ENCODE assay signal across 18 cellular contexts in genomic region chr15:43095708-43096347, GRCh38. TPM values are rescaled to one million over a fixed set of nuclear protein-coding genes. Genes with fewer than 3 reads are reported as not detected.
DNase-seq lines count a peak whose midpoint lies in the region; ATAC-seq, FAIRE-seq and TF ChIP-seq lines count a peak whose summit lies in the region.
"Had no signal": no experiment of that assay in that cellular context is flagged by ENCODE, and none has a peak within 500 bp of the region (broad histone marks: within the 10 kb centered on the region; RNA-seq: fewer than 3 reads in every experiment).

No MANE protein-coding gene starts in this region.

- CTCF ChIA-PET in K562 (lab: Yijun Ruan, JAX; ENCODE audit: low intra/inter-chr PET ratio), result no interaction called here

- H3K9ac ChIP-seq in K562 (ENCODE audit: insufficient read depth in 1 of 2, low read depth in 2 of 2, low read length in 2 of 2), result no peak overlapping the region; a peak in 1 of 4 replicates

- H3K36me3 ChIP-seq in K562 (ENCODE audit: control insufficient read depth, insufficient read depth, low read length) (peaks cover 48% of the 10 kb centered on the region), small intestine (ENCODE audit: control insufficient read depth in 2 of 2, insufficient read depth in 2 of 2, low read length in 2 of 2) (no peaks in the 10 kb centered on the region)

- H3K9me1 ChIP-seq in K562 (ENCODE audit: control insufficient read depth, insufficient read depth, low read length), result no peaks in the 10 kb centered on the region

- peak overlapping the region; percentile 34; the same call in 1 of the 2 replicates for H3K4me2 ChIP-seq in K562 (ENCODE audit: insufficient read depth, low read length)

- TF ChIP-seq CTCF in K562 (IDR thresholded peaks at IDR 0.05 in 2 of 3, conservative IDR thresholded peaks at IDR 0.05 in 1 of 3; ENCODE audit: insufficient read depth in 2 of 3, low read depth in 1 of 3, low read length in 3 of 3), result no peak
- TF ChIP-seq CTCF in fibroblast of pulmonary artery (IDR thresholded peaks at IDR 0.05; ENCODE audit: low read length, missing control alignments), result no peak

- POLR2A ChIA-PET in K562 (lab: Yijun Ruan, JAX), result no interaction called here

- H3K4me1 ChIP-seq in K562 (replicated peaks in 1 of 2; ENCODE audit: control insufficient read depth in 2 of 2, insufficient read depth in 2 of 2, low read length in 2 of 2) (peaks cover 11 to 27% of the 10 kb centered on the region in 2 experiments), small intestine (ENCODE audit: control insufficient read depth in 2 of 2, insufficient read depth in 1 of 2, low read depth in 1 of 2, low read length in 1 of 2) (no peaks in the 10 kb centered on the region)

- H3K4me3 ChIP-seq in K562, result no peak overlapping the region
- no peak overlapping the region for H3K4me3 ChIP-seq in fibroblast of pulmonary artery (replicated peaks; ENCODE audit: low read depth, low read length)
- H3K4me3 ChIP-seq in small intestine (ENCODE audit: low read depth in 1 of 2, low read length in 2 of 2), result no peak overlapping the region
- H3K4me3 ChIP-seq: esophagus squamous epithelium, upper lobe of left lung had no signal

- FAIRE-seq in H54 (lab: Jason Lieb, UNC), result peak; percentile 15
- FAIRE-seq in K562 (lab: Jason Lieb, UNC), result no peak
- no peak for FAIRE-seq in small intestine (lab: Jason Lieb, UNC)
- FAIRE-seq: TTC549 had no signal

- 47% methylated on average over 5 of the region's 8 CpGs for WGBS in K562 (ENCODE audit: insufficient coverage, low coverage, missing lambda C conversion rate)
- 86 to 90% (median 90%) methylated on average over 8 of the region's 8 CpGs for WGBS in small intestine, 3 donors

- TF ChIP-seq POLR2A in H54 (IDR thresholded peaks at IDR 0.05; ENCODE audit: low read depth, low read length) (no peak), K562 (conservative IDR thresholded peaks at IDR 0.05) (no peak)

- H4K20me1 ChIP-seq in K562 (replicated peaks; ENCODE audit: control insufficient read depth, insufficient read depth, low read length), result no peaks in the 10 kb centered on the region

- H2AFZ ChIP-seq in K562 (ENCODE audit: low read depth, low read length), result no peak overlapping the region

- H3K27ac ChIP-seq in K562 (ENCODE audit: extremely low read depth, low read depth, low read length), result peak overlapping the region; percentile 50; the same call in 2 of the 3 replicates
- H3K27ac ChIP-seq in small intestine (ENCODE audit: low read depth in 1 of 2, low read length in 1 of 2), result no peak overlapping the region
- H3K27ac ChIP-seq: upper lobe of left lung had no signal

- in situ Hi-C loops in K562 (cut with MboI), result no loop called here

- DNase-seq in EH (ENCODE audit: low read depth) (peak; percentile 59), H54 (ENCODE audit: insufficient read length, low spot score) (no peak), K562 (ENCODE audit: extremely low read depth in 1 of 4, low spot score in 3 of 4) (no peak), fibroblast of pulmonary artery (ENCODE audit: low read depth) (peak; percentile 25), small intestine (no peak), ecto neural progenitor cell (ENCODE audit: low spot score) (no peak), iPS-NIHi7 (ENCODE audit: extremely low spot score) (no peak)
- DNase-seq: activated CD8-positive, alpha-beta memory T cell treated with anti-CD3 and anti-CD28 coated beads, Interleukin-2, amount 50 U/mL, for 48 hours; activated naive CD4-positive, alpha-beta T cell treated with anti-CD3 and anti-CD28 coated beads, Interleukin-2, amount 10 ng/mL, durations not matched to agents 7 days and 5 days; AML-193; esophagus squamous epithelium; KBM-7; naive thymus-derived CD8-positive, alpha-beta T cell; NCI-H2029; NCI-H510A treated with DMSO at 0.1 percent for 48 hours; stimulated activated CD4-positive, alpha-beta T cell treated with anti-CD3 and anti-CD28 coated beads, Interleukin-2, amount 100 ng/mL, for 24 hours; upper lobe of left lung had no signal

- H3K79me2 ChIP-seq in K562 (ENCODE audit: control insufficient read depth, insufficient read depth, low read length), result peaks cover 86% of the 10 kb centered on the region

- H3K27me3 ChIP-seq in K562 (ENCODE audit: control insufficient read depth in 2 of 2, insufficient read depth in 2 of 2, low read length in 2 of 2) (no peaks in the 10 kb centered on the region), small intestine (ENCODE audit: control insufficient read depth in 2 of 2, insufficient read depth in 2 of 2, low read length in 2 of 2) (no peaks in the 10 kb centered on the region)
- H3K27me3 ChIP-seq: esophagus squamous epithelium, upper lobe of left lung had no signal

- H3K9me3 ChIP-seq in K562 (replicated peaks; ENCODE audit: control insufficient read depth, insufficient read depth, low read depth, low read length) (no peaks in the 10 kb centered on the region), small intestine (ENCODE audit: control insufficient read depth, low read depth) (no peaks in the 10 kb centered on the region)
- H3K9me3 ChIP-seq: esophagus squamous epithelium, upper lobe of left lung had no signal

- TF ChIP-seq RAD21 in K562 (CRISPR knock-in tag; conservative IDR thresholded peaks at IDR 0.05 in 1 of 2, IDR thresholded peaks at IDR 0.05 in 1 of 2), result no peak

- no TSS peak for BruUV-seq in K562 (replicated peaks; lab: Mats Ljungman, UMichigan)

- no peak for TF ChIP-seq EP300 in K562 (IDR thresholded peaks at IDR 0.05; ENCODE audit: low read length)

- peak; percentile 37 for ATAC-seq in K562
- ATAC-seq: naive thymus-derived CD8-positive, alpha-beta T cell had no signal

- intact Hi-C loops in K562 (cut with micrococcal nuclease), result no loop called here

TF ChIP-seq in K562, 482 proteins besides CTCF, POLR2A, EP300 and RAD21:
- TF ChIP-seq CBFA2T3 (IDR thresholded peaks at IDR 0.05) (no peak), ZNF639 (CRISPR knock-in tag; conservative IDR thresholded peaks at IDR 0.05 in 1 of 2, IDR thresholded peaks at IDR 0.05 in 1 of 2) (0 out of 4 replicates have a peak, but pooled peaks of 1 of the 2 experiments have one; percentile 13), NFE2 (IDR thresholded peaks at IDR 0.05; ENCODE audit: low read depth) (no peak), TAF15 (IDR thresholded peaks at IDR 0.05; ENCODE audit: low read depth, low read length) (no peak), CEBPG (CRISPR knock-in tag; IDR thresholded peaks at IDR 0.05) (no peak), CEBPG (tag; conservative IDR thresholded peaks at IDR 0.05 in 1 of 2, IDR thresholded peaks at IDR 0.05 in 1 of 2) (0 out of 4 replicates have a peak, but pooled peaks of 1 of the 2 experiments have one; percentile 16), ADNP (tag; IDR thresholded peaks at IDR 0.05) (0 out of 2 replicates have a peak, but pooled peaks have one; percentile 22)
TF ChIP-seq in K562: peak in this region for 3.

RNA-seq across cellular contexts. Expression of gene UBR1, which starts 10.0 kb away (rescaled TPM):
- total RNA-seq in K562 (2011; cell fraction: chromatin; rRNA removed; ENCODE audit: low replicate concordance), result 44.9 and 175 TPM in 2 replicates
- total RNA-seq in K562 (2011; cell fraction: nucleolus; rRNA removed), result 23.3 and 24.9 TPM in 2 replicates
- 47.1 and 58.6 TPM in 2 replicates for total RNA-seq in K562 (2011; cell fraction: nucleoplasm; rRNA removed)
- total RNA-seq in K562 (2014; rRNA removed) (15.3 and 20.9 TPM in 2 replicates), K562 (2014; rRNA removed; fragmentation: Illumina TruSeq; extraction: Trizol) (30.7 and 32.8 TPM in 2 replicates), K562 (2015; rRNA removed; fragmentation: Illumina TruSeq; extraction: Trizol) (23.6 and 28.6 TPM in 2 replicates), K562 (2021) (21.2 and 24.0 TPM in 2 replicates)
- polyA plus RNA-seq in K562 (2011; rRNA removed) (10.6 and 15.7 TPM in 2 replicates), K562 (2014; fragmentation: Illumina TruSeq; extraction: Trizol) (10.8 and 14.2 TPM in 2 replicates), K562 (2014; fragmentation: Nextera tagmentation; extraction: Ambion mirVana) (1 to 10 TPM; 5.8 to 7.1 TPM), K562 (2014; rRNA removed) (10.8 and 11.6 TPM in 2 replicates), small intestine (1 to 10 TPM; 4.3 to 7.4 (median 5.4) TPM)
- polyA plus RNA-seq in K562 (2011; cell fraction: cytosol; rRNA removed), result 2.7 and 4.1 TPM in 2 replicates
- 11.4 and 13.6 TPM in 2 replicates for polyA plus RNA-seq in K562 (2011; cell fraction: nucleus; rRNA removed)
- 7.8 and 9.5 TPM in 2 replicates for polyA plus RNA-seq in K562 (2012)
- polyA minus RNA-seq in K562 (2011; rRNA and poly(A)+ RNA removed), result 39.0 and 48.8 TPM in 2 replicates
- polyA minus RNA-seq in K562 (2011; cell fraction: cytosol; rRNA and poly(A)+ RNA removed), result 16.3 and 21.1 TPM in 2 replicates
- polyA minus RNA-seq in K562 (2011; cell fraction: nucleus; rRNA and poly(A)+ RNA removed), result 47.7 and 61.1 TPM in 2 replicates

RNA-seq across cellular contexts. Expression of gene TMEM62, which starts 37.6 kb away (rescaled TPM):
- total RNA-seq in K562 (2011; cell fraction: chromatin; rRNA removed; ENCODE audit: low replicate concordance), result 31.6 and 73.3 TPM in 2 replicates
- 19.7 and 20.0 TPM in 2 replicates for total RNA-seq in K562 (2011; cell fraction: nucleolus; rRNA removed)
- 36.1 and 40.1 TPM in 2 replicates for total RNA-seq in K562 (2011; cell fraction: nucleoplasm; rRNA removed)
- total RNA-seq in K562 (2014; rRNA removed), result 13.8 and 14.2 TPM in 2 replicates
- total RNA-seq in K562 (2014; rRNA removed; fragmentation: Illumina TruSeq; extraction: Trizol), result 15.7 and 19.8 TPM in 2 replicates
- total RNA-seq in K562 (2015; rRNA removed; fragmentation: Illumina TruSeq; extraction: Trizol), result 16.6 and 16.9 TPM in 2 replicates
- total RNA-seq in K562 (2021), result 10.6 and 11.9 TPM in 2 replicates
- polyA plus RNA-seq in K562 (2011; rRNA removed), result 7.3 and 10.6 TPM in 2 replicates
- polyA plus RNA-seq in K562 (2011; cell fraction: cytosol; rRNA removed), result 4.7 and 7.6 TPM in 2 replicates
- 9.2 and 11.6 TPM in 2 replicates for polyA plus RNA-seq in K562 (2011; cell fraction: nucleus; rRNA removed)
- 7.0 and 9.6 TPM in 2 replicates for polyA plus RNA-seq in K562 (2012)
- 13.8 and 14.4 TPM in 2 replicates for polyA plus RNA-seq in K562 (2014; fragmentation: Illumina TruSeq; extraction: Trizol)
- 1 to 10 TPM; 4.4 to 6.6 TPM for polyA plus RNA-seq in K562 (2014; fragmentation: Nextera tagmentation; extraction: Ambion mirVana)
- polyA plus RNA-seq in K562 (2014; rRNA removed), result 8.5 and 11.1 TPM in 2 replicates
- polyA minus RNA-seq in K562 (2011; rRNA and poly(A)+ RNA removed), result 12.9 and 17.0 TPM in 2 replicates
- 3.0 and 3.4 TPM in 2 replicates for polyA minus RNA-seq in K562 (2011; cell fraction: cytosol; rRNA and poly(A)+ RNA removed)
- polyA minus RNA-seq in K562 (2011; cell fraction: nucleus; rRNA and poly(A)+ RNA removed), result 11.6 and 12.4 TPM in 2 replicates
- 10 to 100 TPM; 21.3 to 34.0 (median 26.5) TPM for polyA plus RNA-seq in small intestine

Comparison
In these comparisons a context has a peak if more than half of its experiments do, and no peak if none do; other contexts are left out.
1. DNase-seq: peak in EH (single experiment) and fibroblast of pulmonary artery (single experiment); none in H54 (single experiment), K562 (0 of 4), small intestine (single experiment), ecto neural progenitor cell (single experiment) and iPS-NIHi7 (single experiment).